ENCODE assay signal across 16 cellular contexts in the genomic region with DNA sequence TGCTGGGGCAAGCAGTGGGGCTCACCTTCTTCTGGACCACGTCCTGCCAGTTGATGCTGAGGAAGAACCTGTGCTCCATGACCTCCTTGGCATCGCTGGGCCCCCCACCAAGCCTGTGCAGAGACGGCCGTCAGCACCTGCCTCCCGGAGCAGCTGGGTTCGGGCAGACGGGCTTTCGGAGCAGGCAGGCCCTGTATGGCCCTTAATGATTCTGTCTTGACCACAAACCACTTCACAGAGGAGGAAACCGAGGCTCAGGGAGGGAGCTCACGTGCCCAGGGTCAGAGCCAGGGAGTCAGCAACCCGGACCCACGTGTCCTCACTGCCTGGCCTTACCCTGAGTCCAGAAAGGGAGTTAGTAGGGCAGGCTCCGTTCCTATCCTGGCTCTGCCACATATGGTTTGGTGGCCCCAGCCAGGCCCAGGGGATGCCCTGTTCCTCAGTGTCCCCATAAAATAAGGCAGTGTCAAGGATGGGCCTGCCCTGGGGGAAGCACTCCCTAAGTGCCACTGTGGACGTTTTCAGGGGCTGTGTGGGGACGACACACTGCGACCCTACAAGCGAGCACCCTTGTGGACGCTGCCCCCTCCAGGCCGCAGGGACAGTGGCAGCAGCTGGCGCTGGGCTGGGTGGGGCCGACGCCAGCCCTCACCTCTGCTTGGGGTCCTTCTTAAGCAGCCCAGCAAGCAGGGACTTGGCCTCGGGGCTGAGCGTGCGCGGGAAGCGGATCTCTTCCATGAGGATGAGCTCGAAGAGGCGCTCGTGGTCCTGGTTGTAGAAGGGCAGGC. TPM values are rescaled to one million over a fixed set of nuclear protein-coding genes. Genes with fewer than 3 reads are reported as not detected.
DNase-seq lines count a peak whose midpoint lies in the region; ATAC-seq and TF ChIP-seq lines count a peak whose summit lies in the region.
"Had no signal": no experiment of that assay in that cellular context is flagged by ENCODE, and none has a peak within 500 bp of the region (broad histone marks: within the 10 kb centered on the region; RNA-seq: fewer than 3 reads in every experiment).

No MANE protein-coding gene starts in this region.

- no peak overlapping the region for H2AFZ ChIP-seq in neural progenitor cell (replicated peaks)

- ATAC-seq in GM21717 (IDR thresholded peaks at IDR 0.05; ENCODE audit: unreplicated experiment) (no peak), left lobe of liver (no peak)

- H3K27me3 ChIP-seq in neural progenitor cell = no peaks in the 10 kb centered on the region
- H3K27me3 ChIP-seq: cardiac muscle cell, neutrophil had no signal

- peaks cover 5% of the 10 kb centered on the region for H4K20me1 ChIP-seq in neural progenitor cell (ENCODE audit: low read depth)

- H3K4me3 ChIP-seq in LNCaP clone FGC (ENCODE audit: low read depth, low read length) (no peak overlapping the region), neural progenitor cell (no peak overlapping the region)
- H3K4me3 ChIP-seq: cardiac muscle cell, smooth muscle cell had no signal

- TF ChIP-seq CTCF in GM10248 (IDR thresholded peaks at IDR 0.05; ENCODE audit: control extremely low read depth, extremely low read depth, low read depth, missing control alignments) = peak; percentile 4
- TF ChIP-seq CTCF in LNCaP clone FGC (IDR thresholded peaks at IDR 0.05; ENCODE audit: control insufficient read depth, extremely low read depth, insufficient read depth) = peak; percentile 17; the same call in 1 of the 2 replicates
- TF ChIP-seq CTCF in chondrocyte (IDR thresholded peaks at IDR 0.05) = peak; percentile 41
- TF ChIP-seq CTCF in neural progenitor cell (IDR thresholded peaks at IDR 0.05) = peak; percentile 43

- CTCF ChIA-PET in GM10248 (lab: Yijun Ruan, JAX) = interaction anchor here (1.2 kb wide), 1 partner anchor 11 kb away, joined by 3 read pairs; no protein-coding TSS in a partner anchor

- peaks cover 14% of the 10 kb centered on the region for H3K36me3 Mint-ChIP-seq in chondrocyte (ENCODE audit: low read depth)
- peaks cover 8% of the 10 kb centered on the region for H3K36me3 Mint-ChIP-seq in neural progenitor cell

- H3K4me1 ChIP-seq in neural progenitor cell = peaks cover 15% of the 10 kb centered on the region

- H3K4me1 Mint-ChIP-seq in chondrocyte (ENCODE audit: low read depth) (peaks cover 14% of the 10 kb centered on the region), neural progenitor cell (peaks cover 17% of the 10 kb centered on the region)

- no peak overlapping the region for H3K9ac ChIP-seq in neural progenitor cell
- H3K9ac ChIP-seq: KMS-11 had no signal

- no peaks in the 10 kb centered on the region for H3K79me2 ChIP-seq in neural progenitor cell (ENCODE audit: low read depth)

- POLR2A ChIA-PET in GM10248 (lab: Yijun Ruan, JAX) = interaction anchor here (0.6 kb wide), 1 partner anchor 24 kb away, joined by 4 read pairs; no protein-coding TSS in a partner anchor

- H3K36me3 ChIP-seq in neural progenitor cell = no peaks in the 10 kb centered on the region

- no peaks in the 10 kb centered on the region for H3K9me3 ChIP-seq in neural progenitor cell (ENCODE audit: low read depth)
- H3K9me3 ChIP-seq: neutrophil had no signal

- H3K27ac Mint-ChIP-seq in chondrocyte (ENCODE audit: unreplicated experiment) (no peak overlapping the region), neural progenitor cell (no peak overlapping the region)

- H3K9me3 Mint-ChIP-seq in chondrocyte (ENCODE audit: low read depth) (no peaks in the 10 kb centered on the region), neural progenitor cell (no peaks in the 10 kb centered on the region)

- H3K4me3 Mint-ChIP-seq in chondrocyte (ENCODE audit: unreplicated experiment) = no peak overlapping the region
- no peak overlapping the region for H3K4me3 Mint-ChIP-seq in neural progenitor cell

- no peaks in the 10 kb centered on the region for H3K27me3 Mint-ChIP-seq in chondrocyte (ENCODE audit: low read depth)
- H3K27me3 Mint-ChIP-seq in neural progenitor cell (ENCODE audit: insufficient read depth, low read depth) = peaks cover 3% of the 10 kb centered on the region

- H3K4me2 ChIP-seq in neural progenitor cell = no peak overlapping the region
- H3K4me2 ChIP-seq: KMS-11, smooth muscle cell had no signal

- H3F3A ChIP-seq in neural progenitor cell (ENCODE audit: low read depth) = no peaks in the 10 kb centered on the region

- H3K27ac ChIP-seq in neural progenitor cell = no peak overlapping the region
- H3K27ac ChIP-seq: cardiac muscle cell, KMS-11, neutrophil had no signal

- no peak for DNase-seq in GM10248 (ENCODE audit: extremely low spot score)
- DNase-seq in LNCaP clone FGC (ENCODE audit: low read depth) = no peak
- DNase-seq in chondrocyte (ENCODE audit: low spot score) = no peak
- DNase-seq in neural progenitor cell (ENCODE audit: low spot score) = peak; percentile 24
- no peak for DNase-seq in NCI-H1436 treated with DMSO at 0.1 percent for 48 hours (lab: John Stamatoyannopoulos, UW)
- no peak for DNase-seq in left lobe of liver (ENCODE audit: low spot score)
- DNase-seq: activated naive CD4-positive, alpha-beta T cell; head of caudate nucleus; NCI-H187 treated with DMSO at 0.1 percent for 48 hours; NCI-H526 treated with DMSO at 0.1 percent for 48 hours had no signal

RNA-seq across cellular contexts. Expression of a gene that starts 8.9 kb away (rescaled TPM):
- total RNA-seq in chondrocyte = 0.52 to 0.73 TPM (median 0.59 TPM) in 3 replicates
- total RNA-seq in neural progenitor cell (ENCODE audit: low replicate concordance) = 1.7 TPM in 1 of 2 replicates, not detected in the other
- total RNA-seq in left lobe of liver = 3.8 TPM
- total RNA-seq: smooth muscle cell had no signal

RNA-seq across cellular contexts. Expression of a gene that starts 17.2 kb away (rescaled TPM):
- total RNA-seq in chondrocyte (not detected in 3 replicates), neural progenitor cell (ENCODE audit: low replicate concordance) (not detected in 2 replicates), left lobe of liver (not detected)
- total RNA-seq: cardiac muscle cell, lower leg skin, smooth muscle cell had no signal

RNA-seq across cellular contexts. Expression of a gene that starts 44.2 kb away (rescaled TPM):
- total RNA-seq in chondrocyte (20.0 to 22.7 TPM (median 21.0 TPM) in 3 replicates), neural progenitor cell (ENCODE audit: low replicate concordance) (5.7 and 21.6 TPM in 2 replicates), left lobe of liver (7.7 TPM)

RNA-seq across cellular contexts. Expression of a gene that starts 49.7 kb away (rescaled TPM):
- 99.9 to 136 TPM (median 100 TPM) in 3 replicates for total RNA-seq in chondrocyte
- total RNA-seq in neural progenitor cell (ENCODE audit: low replicate concordance) = 85.1 and 139 TPM in 2 replicates
- 140 TPM for total RNA-seq in left lobe of liver
